Comparison of ENCODE assay signal across 8 cellular contexts in genomic region chr11:120335596-120335927, GRCh38.
A peak's percentile ranks its signal among the peaks of the same experiment; 100 is the strongest.
DNase-seq lines count a peak whose midpoint lies in the region; ATAC-seq lines count a peak whose summit lies in the region.

No MANE protein-coding gene starts in this region.

- H3K9ac ChIP-seq in SK-N-MC (ENCODE audit: insufficient read length) (peak overlapping the region; percentile 70), muscle layer of colon (ENCODE audit: low read length) (peak overlapping the region; percentile 39)

- H3K27ac ChIP-seq in SK-N-MC (peak overlapping the region; percentile 82), muscle layer of colon (ENCODE audit: low read depth, low read length) (peak overlapping the region; percentile 89)
- no peak overlapping the region for H3K27ac ChIP-seq in effector memory CD4-positive, alpha-beta T cell (ENCODE audit: insufficient read depth, low read length, poor library complexity, severe bottlenecking)

- no peaks in the 10 kb centered on the region for H3K9me3 ChIP-seq in SK-N-MC (ENCODE audit: low read depth, low read length)
- H3K9me3 ChIP-seq in effector memory CD4-positive, alpha-beta T cell (ENCODE audit: control insufficient read depth, low read length) = no peaks in the 10 kb centered on the region
- no peaks in the 10 kb centered on the region for H3K9me3 ChIP-seq in muscle layer of colon (ENCODE audit: low read length)

- H3K27me3 ChIP-seq in effector memory CD4-positive, alpha-beta T cell (replicated peaks; ENCODE audit: control insufficient read depth, insufficient read depth, low read length, poor library complexity, severe bottlenecking) = peaks cover 10% of the 10 kb centered on the region
- no peaks in the 10 kb centered on the region for H3K27me3 ChIP-seq in muscle layer of colon (ENCODE audit: control insufficient read depth in 1 of 2, insufficient read depth in 2 of 2, low read length in 2 of 2)

- peak overlapping the region; percentile 90 for H3K4me3 ChIP-seq in SK-N-MC
- peak overlapping the region; percentile 67 for H3K4me3 ChIP-seq in effector memory CD4-positive, alpha-beta T cell (ENCODE audit: insufficient read depth, low read depth, low read length, poor library complexity, severe bottlenecking)
- H3K4me3 ChIP-seq in muscle layer of colon (ENCODE audit: low read depth in 1 of 2, low read length in 2 of 2) = peak overlapping the region; percentile 64 to 75

- ATAC-seq in HG02885 (IDR thresholded peaks at IDR 0.05; ENCODE audit: poor library complexity, unreplicated experiment) = peak; percentile 22

- DNase-seq in NCI-H2081 (lab: John Stamatoyannopoulos, UW) = peak; percentile 57 to 72
- DNase-seq in NCI-H2081 treated with DMSO at 0.1 percent for 48 hours (lab: John Stamatoyannopoulos, UW) = no peak
- DNase-seq in SK-N-MC (ENCODE audit: low read depth, low spot score) = no peak
- no peak for DNase-seq in effector memory CD4-positive, alpha-beta T cell
- DNase-seq in 8988T = no peak
- no peak for DNase-seq in NCI-H2107 treated with DMSO at 0.1 percent for 48 hours (lab: John Stamatoyannopoulos, UW; ENCODE audit: unreplicated experiment)

- peaks cover 3% of the 10 kb centered on the region for H3K36me3 ChIP-seq in SK-N-MC (ENCODE audit: insufficient read depth, low read length)
- no peaks in the 10 kb centered on the region for H3K36me3 ChIP-seq in effector memory CD4-positive, alpha-beta T cell (ENCODE audit: control insufficient read depth, insufficient read depth, low read length)
- peaks cover 5% of the 10 kb centered on the region for H3K36me3 ChIP-seq in muscle layer of colon (ENCODE audit: insufficient read depth, low read length)

- peaks cover 19% of the 10 kb centered on the region for H3K4me1 ChIP-seq in effector memory CD4-positive, alpha-beta T cell (ENCODE audit: control insufficient read depth, insufficient read depth, low read length, poor library complexity, severe bottlenecking)
- H3K4me1 ChIP-seq in muscle layer of colon (ENCODE audit: insufficient read depth, low read length) = peaks cover 15% of the 10 kb centered on the region

Comparison
In these comparisons a context has a peak if more than half of its experiments do, and no peak if none do; other contexts are left out.
1. DNase-seq: peak in NCI-H2081 (2 of 2); none in NCI-H2081 treated with DMSO at 0.1 percent for 48 hours (single experiment), SK-N-MC (single experiment), effector memory CD4-positive, alpha-beta T cell (0 of 3), 8988T (single experiment) and NCI-H2107 treated with DMSO at 0.1 percent for 48 hours (single experiment).
2. Peak in every context shown above with its lines, with median percentiles within 50 percentile points of each other: H3K4me3 ChIP-seq.